Comparison of ENCODE assay signal across 30 cellular contexts in genomic region chr3:49257187-49257586, GRCh38.
"Had no signal": no experiment of that assay in that cellular context is flagged by ENCODE, and none has a peak within 500 bp of the region (broad histone marks: within the 10 kb centered on the region; RNA-seq: fewer than 3 reads in every experiment).

No MANE protein-coding gene starts in this region.

- H2AFZ ChIP-seq: hepatocyte had no signal

- H3K4me1 Mint-ChIP-seq: activated T-helper 17 cell treated with anti-CD3 and anti-CD28 coated beads, Interleukin-2, amount 50 U/mL, for 72 hours; stimulated activated memory B cell treated with anti-CD40 and anti-IgM and Interleukin-4, amounts not matched to agents 10 μg/mL and 1 μg/mL and 100 μg/mL, for 72 hours; stimulated activated naive CD8-positive, alpha-beta T cell treated with anti-CD3 and anti-CD28 coated beads, Interleukin-15, amount 100 ng/mL, for 72 hours; T-helper 17 cell had no signal

- DNase-seq: activated CD4-positive, alpha-beta T cell treated with anti-CD3 and anti-CD28 coated beads, Interleukin-2, amount 50 U/mL, for 1 hour; activated CD4-positive, CD25-positive, alpha-beta regulatory T cell treated with anti-CD3 and anti-CD28 coated beads, Interleukin-2, amount 50 U/mL, for 72 hours; activated CD8-positive, alpha-beta T cell treated with anti-CD3 and anti-CD28 coated beads for 36 hours; activated naive CD4-positive, alpha-beta T cell; activated T-cell treated with anti-CD3 and anti-CD28 coated beads, Interleukin-2, amount 50 U/mL, for 4 hours; anterior cingulate cortex; body of pancreas; dermis blood vessel endothelial cell; effector CD4-positive, alpha-beta T cell; left colon; naive B cell; posterior cingulate gyrus; stimulated activated CD4-positive, alpha-beta T cell treated with anti-CD3 and anti-CD28 coated beads, Interleukin-1b, Interleukin-23, amount 100 ng/mL, for 48 hours; stimulated activated CD4-positive, alpha-beta T cell treated with anti-CD3 and anti-CD28 coated beads, Interleukin-4, amount 100 ng/mL, for 4 hours; stimulated activated CD8-positive, alpha-beta memory T cell treated with anti-CD3 and anti-CD28 coated beads, Interleukin-4, amount 100 ng/mL, for 48 hours; stimulated activated naive CD8-positive, alpha-beta T cell treated with anti-CD3 and anti-CD28 coated beads, Interleukin-15, amount 100 ng/mL, for 72 hours; T-helper 17 cell; T1000; thyroid gland; upper lobe of left lung; WERI-Rb-1 had no signal

- H3K4me1 ChIP-seq: thyroid gland, upper lobe of left lung had no signal

- H3K27ac ChIP-seq: body of pancreas, epithelial cell of prostate, gastroesophageal sphincter, hepatocyte, thyroid gland, upper lobe of left lung, WERI-Rb-1 had no signal

- ATAC-seq: activated CD8-positive, alpha-beta T cell treated with anti-CD3 and anti-CD28 coated beads for 36 hours; activated naive CD4-positive, alpha-beta T cell treated with anti-CD3 and anti-CD28 coated beads, Interleukin-2, amount 50 U/mL, for 72 hours; activated T-cell treated with anti-CD3 and anti-CD28 coated beads, Interleukin-2, amount 50 U/mL, for 4 hours; activated T-helper 17 cell treated with anti-CD3 and anti-CD28 coated beads, Interleukin-2, amount 50 U/mL, for 72 hours; body of pancreas; gastroesophageal sphincter; left colon; stimulated activated memory B cell treated with anti-CD40 and anti-IgM and Interleukin-4, amounts not matched to agents 10 μg/mL and 1 μg/mL and 100 μg/mL, for 72 hours; stimulated activated naive CD8-positive, alpha-beta T cell treated with anti-CD3 and anti-CD28 coated beads, Interleukin-15, amount 100 ng/mL, for 72 hours; T-helper 17 cell had no signal

- H3K27me3 Mint-ChIP-seq: activated CD8-positive, alpha-beta T cell treated with anti-CD3 and anti-CD28 coated beads for 36 hours; activated T-helper 17 cell treated with anti-CD3 and anti-CD28 coated beads, Interleukin-2, amount 50 U/mL, for 72 hours; naive B cell; stimulated activated memory B cell treated with anti-CD40 and anti-IgM and Interleukin-4, amounts not matched to agents 10 μg/mL and 1 μg/mL and 100 μg/mL, for 72 hours; stimulated activated naive CD8-positive, alpha-beta T cell treated with anti-CD3 and anti-CD28 coated beads, Interleukin-15, amount 100 ng/mL, for 72 hours; T-helper 17 cell had no signal

- H3K4me2 ChIP-seq: hepatocyte, smooth muscle cell had no signal

- H3K9me3 Mint-ChIP-seq: activated CD8-positive, alpha-beta T cell treated with anti-CD3 and anti-CD28 coated beads for 36 hours; activated naive CD4-positive, alpha-beta T cell treated with anti-CD3 and anti-CD28 coated beads, Interleukin-2, amount 50 U/mL, for 72 hours; activated T-cell treated with anti-CD3 and anti-CD28 coated beads, Interleukin-2, amount 50 U/mL, for 4 hours; activated T-helper 17 cell treated with anti-CD3 and anti-CD28 coated beads, Interleukin-2, amount 50 U/mL, for 72 hours; mesothelial cell of epicardium; naive B cell; neural crest cell; stimulated activated memory B cell treated with anti-CD40 and anti-IgM and Interleukin-4, amounts not matched to agents 10 μg/mL and 1 μg/mL and 100 μg/mL, for 72 hours; stimulated activated naive CD8-positive, alpha-beta T cell treated with anti-CD3 and anti-CD28 coated beads, Interleukin-15, amount 100 ng/mL, for 72 hours had no signal

- H3K4me3 ChIP-seq: body of pancreas, gastroesophageal sphincter, hepatocyte, smooth muscle cell, thyroid gland, upper lobe of left lung had no signal

- H3K36me3 Mint-ChIP-seq: activated naive CD4-positive, alpha-beta T cell treated with anti-CD3 and anti-CD28 coated beads, Interleukin-2, amount 50 U/mL, for 72 hours; mesothelial cell of epicardium; naive B cell; stimulated activated memory B cell treated with anti-CD40 and anti-IgM and Interleukin-4, amounts not matched to agents 10 μg/mL and 1 μg/mL and 100 μg/mL, for 72 hours had no signal

- H3K27me3 ChIP-seq: body of pancreas, gastroesophageal sphincter, hepatocyte, thyroid gland, upper lobe of left lung had no signal

- H3K36me3 ChIP-seq: gastroesophageal sphincter, thyroid gland, upper lobe of left lung, WERI-Rb-1 had no signal

- H3K4me3 Mint-ChIP-seq: activated CD8-positive, alpha-beta T cell treated with anti-CD3 and anti-CD28 coated beads for 36 hours; activated T-cell treated with anti-CD3 and anti-CD28 coated beads, Interleukin-2, amount 50 U/mL, for 4 hours; activated T-helper 17 cell treated with anti-CD3 and anti-CD28 coated beads, Interleukin-2, amount 50 U/mL, for 72 hours; mesothelial cell of epicardium; naive B cell; neural crest cell; stimulated activated memory B cell treated with anti-CD40 and anti-IgM and Interleukin-4, amounts not matched to agents 10 μg/mL and 1 μg/mL and 100 μg/mL, for 72 hours; stimulated activated naive CD8-positive, alpha-beta T cell treated with anti-CD3 and anti-CD28 coated beads, Interleukin-15, amount 100 ng/mL, for 72 hours; T-helper 17 cell had no signal

- H3K27ac Mint-ChIP-seq: activated CD8-positive, alpha-beta T cell treated with anti-CD3 and anti-CD28 coated beads for 36 hours; activated T-helper 17 cell treated with anti-CD3 and anti-CD28 coated beads, Interleukin-2, amount 50 U/mL, for 72 hours; naive B cell; stimulated activated memory B cell treated with anti-CD40 and anti-IgM and Interleukin-4, amounts not matched to agents 10 μg/mL and 1 μg/mL and 100 μg/mL, for 72 hours; stimulated activated naive CD8-positive, alpha-beta T cell treated with anti-CD3 and anti-CD28 coated beads, Interleukin-15, amount 100 ng/mL, for 72 hours; T-helper 17 cell had no signal

- H3K9me3 ChIP-seq: body of pancreas, gastroesophageal sphincter, thyroid gland, upper lobe of left lung had no signal
